Comparison of ENCODE assay signal across 9 cellular contexts in the genomic region with DNA sequence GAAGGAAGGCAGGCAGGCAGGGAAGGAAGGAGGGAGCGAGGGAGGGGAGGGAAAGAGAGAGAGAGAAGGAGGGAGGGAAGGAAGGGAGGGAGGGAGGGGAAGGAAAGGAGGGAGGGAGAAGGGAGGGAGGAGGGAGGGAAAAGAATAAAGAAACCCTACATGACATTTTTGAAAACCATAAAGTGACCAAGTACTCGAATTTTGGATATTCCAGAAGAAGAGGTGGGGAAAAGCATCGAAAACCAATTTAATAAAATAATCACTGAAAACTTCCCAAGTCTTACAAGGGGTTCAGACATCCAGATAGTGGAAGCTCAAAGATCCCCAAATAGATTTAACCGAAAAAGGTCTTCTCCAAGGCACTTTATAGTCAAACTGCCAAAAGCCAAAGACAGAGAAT. TPM values are rescaled to one million over a fixed set of nuclear protein-coding genes. Genes with fewer than 3 reads are reported as not detected.
"Had no signal": no experiment of that assay in that cellular context is flagged by ENCODE, and none has a peak within 500 bp of the region (broad histone marks: within the 10 kb centered on the region; RNA-seq: fewer than 3 reads in every experiment).

No MANE protein-coding gene starts in this region.

- H3K9ac ChIP-seq: KMS-11 had no signal

- H3K4me2 ChIP-seq: KMS-11 had no signal

- H3K27ac ChIP-seq: HL-60, KMS-11 had no signal

- FAIRE-seq: HTR-8/SVneo had no signal

- DNase-seq: IMR-90, KBM-7, KG1 had no signal

RNA-seq across cellular contexts. Expression of a gene that starts 11.7 kb away (rescaled TPM):
- total RNA-seq: HT-29, HT1080, IMR-90 had no signal
- polyA plus RNA-seq: IgD-negative memory B cell, IMR-90 had no signal
